ENCODE assay signal across 8 cellular contexts in the genomic region with DNA sequence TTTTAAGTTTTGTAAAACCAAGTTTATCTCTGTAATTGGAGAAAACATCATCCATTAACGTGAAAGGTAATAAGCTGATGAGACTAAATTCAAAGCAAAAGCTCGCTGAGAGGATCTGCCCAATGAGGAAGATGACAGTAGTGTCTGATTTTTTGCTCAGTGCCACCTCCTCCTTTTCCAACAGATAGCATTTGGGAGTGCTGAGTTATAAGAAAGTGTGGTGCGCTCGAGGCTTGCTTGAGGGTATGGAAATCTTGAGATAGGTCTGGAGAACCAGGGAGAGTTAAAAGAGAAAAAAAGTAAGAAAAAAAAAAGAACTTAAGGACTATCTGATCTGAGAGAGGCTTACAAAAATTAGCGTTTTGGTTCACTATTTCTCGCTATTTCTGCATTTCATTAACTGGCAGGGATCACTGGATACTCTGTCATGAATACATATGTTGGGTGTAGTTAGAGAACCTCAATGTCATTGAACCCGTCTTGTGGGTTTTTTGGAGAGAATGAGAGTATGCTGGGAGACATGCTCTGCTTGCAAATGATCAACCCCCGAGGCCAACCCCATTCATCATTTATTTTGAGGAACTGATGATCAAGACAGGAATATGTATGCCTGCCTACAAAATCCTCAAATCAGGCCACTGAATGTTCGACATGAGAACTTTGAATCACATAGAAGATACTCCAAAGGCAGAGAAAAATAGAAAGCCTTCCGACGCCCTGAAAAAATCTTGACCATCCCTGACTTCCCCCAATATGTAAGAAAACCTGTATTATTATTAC.
DNase-seq lines count a peak whose midpoint lies in the region; ATAC-seq lines count a peak whose summit lies in the region.

No MANE protein-coding gene starts in this region.

- no peak for ATAC-seq in stimulated activated naive B cell treated with anti-CD40 and anti-IgM and Interleukin-4, amounts not matched to agents 10 μg/mL and 1 μg/mL and 100 μg/mL, for 72 hours (replicated peaks)
- ATAC-seq in HG03159 (IDR thresholded peaks at IDR 0.05; ENCODE audit: unreplicated experiment), result no peak

- DNase-seq in DMS79 treated with DMSO at 0.1 percent for 48 hours (lab: John Stamatoyannopoulos, UW) (peak; percentile 64), DMS79 (lab: John Stamatoyannopoulos, UW) (no peak), hepatic stellate cell (ENCODE audit: low spot score) (peak; percentile 10), NCI-H226 (no peak), NCI-H1092 (lab: John Stamatoyannopoulos, UW) (no peak)
- no peak for DNase-seq in T-helper 2 cell treated with Interferon-gamma antibody and Interleukin-4, amounts not matched to agents 5 μg/mL and 100 μg/mL, for 36 hours (ENCODE audit: low spot score)
- no peak for DNase-seq in stimulated activated naive B cell treated with anti-CD40 and anti-IgM and Interleukin-4, amounts not matched to agents 10 μg/mL and 1 μg/mL and 100 μg/mL, for 72 hours

- peaks cover 23% of the 10 kb centered on the region for H3K4me1 Mint-ChIP-seq in T-helper 2 cell treated with Interferon-gamma antibody and Interleukin-4, amounts not matched to agents 5 μg/mL and 100 μg/mL, for 36 hours (ENCODE audit: low read depth)
- peaks cover 22 to 33% of the 10 kb centered on the region in 2 donors for H3K4me1 Mint-ChIP-seq in stimulated activated naive B cell treated with anti-CD40 and anti-IgM and Interleukin-4, amounts not matched to agents 10 μg/mL and 1 μg/mL and 100 μg/mL, for 72 hours

- H3K4me3 Mint-ChIP-seq in T-helper 2 cell treated with Interferon-gamma antibody and Interleukin-4, amounts not matched to agents 5 μg/mL and 100 μg/mL, for 36 hours, result peak overlapping the region; percentile 77
- peak overlapping the region; percentile 75 to 89 for H3K4me3 Mint-ChIP-seq in stimulated activated naive B cell treated with anti-CD40 and anti-IgM and Interleukin-4, amounts not matched to agents 10 μg/mL and 1 μg/mL and 100 μg/mL, for 72 hours

- peaks cover 19% of the 10 kb centered on the region for H3K36me3 Mint-ChIP-seq in T-helper 2 cell treated with Interferon-gamma antibody and Interleukin-4, amounts not matched to agents 5 μg/mL and 100 μg/mL, for 36 hours (ENCODE audit: low read depth)
- peaks cover 8 to 10% of the 10 kb centered on the region in 2 donors for H3K36me3 Mint-ChIP-seq in stimulated activated naive B cell treated with anti-CD40 and anti-IgM and Interleukin-4, amounts not matched to agents 10 μg/mL and 1 μg/mL and 100 μg/mL, for 72 hours

- no peaks in the 10 kb centered on the region for H3K9me3 Mint-ChIP-seq in T-helper 2 cell treated with Interferon-gamma antibody and Interleukin-4, amounts not matched to agents 5 μg/mL and 100 μg/mL, for 36 hours
- peaks cover 0 to 2% of the 10 kb centered on the region in 2 donors for H3K9me3 Mint-ChIP-seq in stimulated activated naive B cell treated with anti-CD40 and anti-IgM and Interleukin-4, amounts not matched to agents 10 μg/mL and 1 μg/mL and 100 μg/mL, for 72 hours

- peaks cover 9% of the 10 kb centered on the region for H3K27me3 Mint-ChIP-seq in T-helper 2 cell treated with Interferon-gamma antibody and Interleukin-4, amounts not matched to agents 5 μg/mL and 100 μg/mL, for 36 hours (ENCODE audit: low read depth)
- H3K27me3 Mint-ChIP-seq in stimulated activated naive B cell treated with anti-CD40 and anti-IgM and Interleukin-4, amounts not matched to agents 10 μg/mL and 1 μg/mL and 100 μg/mL, for 72 hours, result no peaks in the 10 kb centered on the region

- H3K27ac Mint-ChIP-seq in T-helper 2 cell treated with Interferon-gamma antibody and Interleukin-4, amounts not matched to agents 5 μg/mL and 100 μg/mL, for 36 hours, result peak overlapping the region; percentile 22
- H3K27ac Mint-ChIP-seq in stimulated activated naive B cell treated with anti-CD40 and anti-IgM and Interleukin-4, amounts not matched to agents 10 μg/mL and 1 μg/mL and 100 μg/mL, for 72 hours, result peak overlapping the region; percentile 77

Comparison
In these comparisons a context has a peak if more than half of its experiments do, and no peak if none do; other contexts are left out.
1. DNase-seq: peak in DMS79 treated with DMSO at 0.1 percent for 48 hours (single experiment) and hepatic stellate cell (single experiment); none in DMS79 (single experiment), T-helper 2 cell treated with Interferon-gamma antibody and Interleukin-4, amounts not matched to agents 5 μg/mL and 100 μg/mL, for 36 hours (single experiment), stimulated activated naive B cell treated with anti-CD40 and anti-IgM and Interleukin-4, amounts not matched to agents 10 μg/mL and 1 μg/mL and 100 μg/mL, for 72 hours (single experiment), NCI-H226 (single experiment) and NCI-H1092 (single experiment).